ENCODE assay signal across 26 cellular contexts in the genomic region with DNA sequence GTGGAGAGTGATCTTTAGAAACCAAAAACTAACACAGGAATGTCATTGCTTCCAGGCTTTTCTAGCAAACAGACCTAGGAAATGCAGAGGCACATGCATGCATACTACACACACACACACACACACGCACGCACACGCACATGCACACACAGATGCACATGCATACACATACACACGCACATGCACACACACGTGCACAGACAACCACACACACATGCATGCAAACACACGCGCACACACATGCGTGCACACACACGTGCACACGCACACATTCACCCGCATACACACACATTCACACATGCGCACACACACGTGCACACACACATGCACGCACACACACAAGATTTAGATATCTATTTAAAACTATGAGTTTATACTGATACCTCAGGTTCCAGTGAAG.
"Had no signal": no experiment of that assay in that cellular context is flagged by ENCODE, and none has a peak within 500 bp of the region (broad histone marks: within the 10 kb centered on the region; RNA-seq: fewer than 3 reads in every experiment).

No MANE protein-coding gene starts in this region.

- H3K4me3 ChIP-seq: left lung, lower lobe of right lung, psoas muscle, skin epidermis, suprapubic skin, thoracic aorta, tibial artery, vagina had no signal

- H3K27ac ChIP-seq: left lung, lower lobe of right lung, neutrophil, parathyroid adenoma, psoas muscle, skin epidermis, suprapubic skin, thoracic aorta, tibial artery, vagina had no signal

- FAIRE-seq: islet of Langerhans, kidney had no signal

- H3K27me3 ChIP-seq: left lung, neutrophil, suprapubic skin, tibial artery, vagina had no signal

- H3K36me3 ChIP-seq: left lung, lower lobe of right lung, neutrophil, suprapubic skin, thoracic aorta, tibial artery, vagina had no signal

- H3K9ac ChIP-seq: parathyroid adenoma had no signal

- H2AFZ ChIP-seq: parathyroid adenoma had no signal

- DNase-seq: hypothalamus; immature natural killer cell; kidney; left colon; left lung; lower lobe of right lung; mammary epithelial cell; mesenchymal stem cell; naive thymus-derived CD8-positive, alpha-beta T cell; occipital lobe; psoas muscle; stimulated activated CD4-positive, alpha-beta T cell treated with anti-CD3 and anti-CD28 coated beads, Interleukin-12 subunit alpha, Interleukin-12 subunit beta, amount 100 ng/mL, for 4 hours; stimulated activated CD4-positive, alpha-beta T cell treated with anti-CD3 and anti-CD28 coated beads, Interleukin-15, amount 100 ng/mL, for 24 hours; stimulated activated CD4-positive, alpha-beta T cell treated with anti-CD3 and anti-CD28 coated beads, Interleukin-2, amount 100 ng/mL, for 24 hours; stimulated activated CD4-positive, alpha-beta T cell treated with anti-CD3 and anti-CD28 coated beads, Interleukin-4, amount 100 ng/mL, for 1 hour; stimulated activated naive CD4-positive, alpha-beta T cell; tibial artery had no signal

- H3K9me3 ChIP-seq: left lung, lower lobe of right lung, neutrophil, psoas muscle, suprapubic skin, thoracic aorta, tibial artery, vagina had no signal

- ATAC-seq: left colon; left lung; lower lobe of right lung; naive thymus-derived CD8-positive, alpha-beta T cell; psoas muscle; sciatic nerve; stimulated activated effector memory CD8-positive, alpha-beta T cell treated with anti-CD3 and anti-CD28 coated beads, Interleukin-12 subunit alpha, Interleukin-12 subunit beta, amount 100 ng/mL, for 72 hours had no signal

- H3K4me1 ChIP-seq: left lung, lower lobe of right lung, parathyroid adenoma, psoas muscle, suprapubic skin, tibial artery, vagina had no signal
